In genomic region chr1:27864264-27864895, GRCh38 we compare ENCODE assay signal across 10 cellular contexts. TPM values are rescaled to one million over a fixed set of nuclear protein-coding genes. Genes with fewer than 3 reads are reported as not detected.
A peak's percentile ranks its signal among the peaks of the same experiment; 100 is the strongest.
DNase-seq lines count a peak whose midpoint lies in the region; ATAC-seq and TF ChIP-seq lines count a peak whose summit lies in the region.
"Had no signal": no experiment of that assay in that cellular context is flagged by ENCODE, and none has a peak within 500 bp of the region (broad histone marks: within the 10 kb centered on the region; RNA-seq: fewer than 3 reads in every experiment).

No MANE protein-coding gene starts in this region.

- no peaks in the 10 kb centered on the region for H3K27me3 ChIP-seq in breast epithelium
- H3K27me3 ChIP-seq in upper lobe of right lung, result no peaks in the 10 kb centered on the region
- no peaks in the 10 kb centered on the region for H3K27me3 ChIP-seq in BE2C

- no peak overlapping the region for H3K4me3 Mint-ChIP-seq in MCF 10A (ENCODE audit: unreplicated experiment)
- peak overlapping the region; percentile 45 to 65 for H3K4me3 Mint-ChIP-seq in activated T-cell treated with anti-CD3 and anti-CD28 coated beads, Interleukin-2, amount 50 U/mL, for 72 hours

- peaks cover 6% of the 10 kb centered on the region for H3K36me3 Mint-ChIP-seq in MCF 10A (ENCODE audit: insufficient read depth, unreplicated experiment)
- no peaks in the 10 kb centered on the region for H3K36me3 Mint-ChIP-seq in activated T-cell treated with anti-CD3 and anti-CD28 coated beads, Interleukin-2, amount 50 U/mL, for 72 hours (ENCODE audit: insufficient read depth in 2 of 2)

- no peaks in the 10 kb centered on the region for H3K27me3 Mint-ChIP-seq in MCF 10A (ENCODE audit: insufficient read depth, unreplicated experiment)
- no peaks in the 10 kb centered on the region for H3K27me3 Mint-ChIP-seq in activated T-cell treated with anti-CD3 and anti-CD28 coated beads, Interleukin-2, amount 50 U/mL, for 72 hours (ENCODE audit: low read depth)

- ATAC-seq in activated T-cell treated with anti-CD3 and anti-CD28 coated beads, Interleukin-2, amount 50 U/mL, for 72 hours (replicated peaks in 1 of 2), result peak; percentile 49 to 55
- peak; percentile 75 for ATAC-seq in upper lobe of right lung
- ATAC-seq in GM19467 (IDR thresholded peaks at IDR 0.05; ENCODE audit: unreplicated experiment), result no peak

- CTCF ChIA-PET in MCF 10A (lab: Yijun Ruan, JAX), result interaction anchor here (0.5 to 1.0 kb wide), 2 partner anchors 34 to 68 kb away, joined by 3 read pairs; partner anchors contain the start of gene PPP1R8

- DNase-seq in MCF 10A (ENCODE audit: unreplicated experiment) (no peak), breast epithelium (ENCODE audit: low spot score in 2 of 2) (no peak), medulla oblongata (ENCODE audit: extremely low spot score) (peak; percentile 73), upper lobe of right lung (no peak), BE2C (no peak)
- DNase-seq in activated T-cell treated with anti-CD3 and anti-CD28 coated beads, Interleukin-2, amount 50 U/mL, for 72 hours, result peak; percentile 39
- no peak for DNase-seq in activated CD8-positive, alpha-beta memory T cell treated with anti-CD3 and anti-CD28 coated beads for 24 hours
- DNase-seq: NCI-H69 had no signal

- H3K4me1 Mint-ChIP-seq in MCF 10A (ENCODE audit: insufficient read depth, unreplicated experiment), result peaks cover 8% of the 10 kb centered on the region
- H3K4me1 Mint-ChIP-seq in activated T-cell treated with anti-CD3 and anti-CD28 coated beads, Interleukin-2, amount 50 U/mL, for 72 hours (ENCODE audit: low read depth), result peaks cover 52% of the 10 kb centered on the region

- H3K9me3 ChIP-seq in breast epithelium, result no peaks in the 10 kb centered on the region
- H3K9me3 ChIP-seq in upper lobe of right lung, result no peaks in the 10 kb centered on the region
- H3K9me3 ChIP-seq in BE2C, result no peaks in the 10 kb centered on the region
- H3K9me3 ChIP-seq: thoracic aorta had no signal

- no peak for TF ChIP-seq POLR2A in breast epithelium (IDR thresholded peaks at IDR 0.05)

- H3K27ac Mint-ChIP-seq in MCF 10A (ENCODE audit: low read depth, unreplicated experiment), result peak overlapping the region; percentile 90
- H3K27ac Mint-ChIP-seq in activated T-cell treated with anti-CD3 and anti-CD28 coated beads, Interleukin-2, amount 50 U/mL, for 72 hours, result peak overlapping the region; percentile 91

- POLR2A ChIA-PET in MCF 10A (lab: Yijun Ruan, JAX), result interaction anchor here (0.6 to 1.6 kb wide), 3 partner anchors 11 to 224 kb away, joined by 3 to 11 read pairs (median 4); partner anchors contain the start of gene EYA3

- BruUV-seq in MCF 10A (replicated peaks; lab: Mats Ljungman, UMichigan), result no TSS peak

- H3K27ac ChIP-seq in breast epithelium, result peak overlapping the region in 1 of 2 donors; percentile 52
- peak overlapping the region; percentile 86 for H3K27ac ChIP-seq in upper lobe of right lung

- intact Hi-C loops in MCF 10A (cut with micrococcal nuclease), result no loop called here
- intact Hi-C loops in breast epithelium (cut with DNase I; ENCODE audit: low total_unique reads), result no loop called here
- intact Hi-C loops in upper lobe of right lung (cut with DNase I), result loop anchor here (10.0 kb wide), 1 partner anchor 110 kb away; no protein-coding TSS in a partner anchor

- TF ChIP-seq CTCF in MCF 10A (IDR thresholded peaks at IDR 0.05; ENCODE audit: unreplicated experiment), result no peak
- no peak for TF ChIP-seq CTCF in breast epithelium (IDR thresholded peaks at IDR 0.05)
- no peak for TF ChIP-seq CTCF in upper lobe of right lung (IDR thresholded peaks at IDR 0.05)
- no peak for TF ChIP-seq CTCF in BE2C (IDR thresholded peaks at IDR 0.05; ENCODE audit: low read depth, low read length)

- no peaks in the 10 kb centered on the region for H3K9me3 Mint-ChIP-seq in MCF 10A (ENCODE audit: unreplicated experiment)
- no peaks in the 10 kb centered on the region for H3K9me3 Mint-ChIP-seq in activated T-cell treated with anti-CD3 and anti-CD28 coated beads, Interleukin-2, amount 50 U/mL, for 72 hours

- H3K4me1 ChIP-seq in breast epithelium (no peaks in the 10 kb centered on the region), upper lobe of right lung (peaks cover 15% of the 10 kb centered on the region), BE2C (no peaks in the 10 kb centered on the region)

- H3K4me3 ChIP-seq in breast epithelium (no peak overlapping the region), upper lobe of right lung (no peak overlapping the region), BE2C (ENCODE audit: low read depth, low read length) (no peak overlapping the region)
- H3K4me3 ChIP-seq: thoracic aorta had no signal

- H3K36me3 ChIP-seq in breast epithelium, result no peaks in the 10 kb centered on the region
- H3K36me3 ChIP-seq in upper lobe of right lung, result no peaks in the 10 kb centered on the region
- H3K36me3 ChIP-seq in BE2C, result no peaks in the 10 kb centered on the region
- H3K36me3 ChIP-seq: thoracic aorta had no signal

RNA-seq across cellular contexts. Expression of gene THEMIS2, which starts 8.0 kb away (rescaled TPM):
- total RNA-seq in MCF 10A (2022) (1.5 and 1.7 TPM in 2 replicates), breast epithelium (10 to 100 TPM; 22.0 to 52.0 (median 25.6) TPM), upper lobe of right lung (89.6 TPM)
- 10 to 100 TPM; 26.0 to 81.0 TPM for total RNA-seq in activated T-cell treated with anti-CD3 and anti-CD28 coated beads, Interleukin-2, amount 50 U/mL, for 72 hours
- polyA plus RNA-seq in BE2C (2012; ENCODE audit: insufficient read depth, insufficient read length, low read depth), result 2.0 TPM

RNA-seq across cellular contexts. Expression of gene PPP1R8, which starts 33.8 kb away (rescaled TPM):
- total RNA-seq in MCF 10A (2022), result 48.6 and 51.1 TPM in 2 replicates
- total RNA-seq in breast epithelium, result 10 to 100 TPM; 36.1 to 43.5 (median 37.9) TPM
- 10 to 100 TPM; 58.4 to 59.0 TPM for total RNA-seq in activated T-cell treated with anti-CD3 and anti-CD28 coated beads, Interleukin-2, amount 50 U/mL, for 72 hours
- total RNA-seq in upper lobe of right lung, result 33.0 TPM
- 55.5 TPM for polyA plus RNA-seq in BE2C (2012; ENCODE audit: insufficient read depth, insufficient read length, low read depth)

RNA-seq across cellular contexts. Expression of gene RPA2, which starts 50.0 kb away (rescaled TPM):
- total RNA-seq in MCF 10A (2022), result 22.3 and 25.7 TPM in 2 replicates
- total RNA-seq in breast epithelium, result 10 to 100 TPM; 35.8 to 42.3 (median 39.0) TPM
- 10 to 100 TPM; 84.7 to 96.1 TPM for total RNA-seq in activated T-cell treated with anti-CD3 and anti-CD28 coated beads, Interleukin-2, amount 50 U/mL, for 72 hours
- total RNA-seq in upper lobe of right lung, result 22.4 TPM
- 56.4 TPM for polyA plus RNA-seq in BE2C (2012; ENCODE audit: insufficient read depth, insufficient read length, low read depth)

Comparison
In these comparisons a context has a peak if more than half of its experiments do, and no peak if none do; other contexts are left out.
1. DNase-seq: peak in activated T-cell treated with anti-CD3 and anti-CD28 coated beads, Interleukin-2, amount 50 U/mL, for 72 hours (2 of 2) and medulla oblongata (single experiment); none in MCF 10A (single experiment), breast epithelium (0 of 2), upper lobe of right lung (single experiment), BE2C (single experiment) and activated CD8-positive, alpha-beta memory T cell treated with anti-CD3 and anti-CD28 coated beads for 24 hours (single experiment).